21 cellular contexts compared by ENCODE assay signal in genomic region chr16:20241321-20241720, GRCh38.
"Had no signal": no experiment of that assay in that cellular context is flagged by ENCODE, and none has a peak within 500 bp of the region (broad histone marks: within the 10 kb centered on the region; RNA-seq: fewer than 3 reads in every experiment).

No MANE protein-coding gene starts in this region.

- H3K4me3 ChIP-seq: K562, MG63, SJCRH30 had no signal

- FAIRE-seq: HepG2, K562 had no signal

- DNase-seq: IMR-90, MG63, NCI-H1092 treated with DMSO at 0.1 percent for 48 hours, NCI-H1436, NCI-H187 treated with DMSO at 0.1 percent for 48 hours, NCI-H2029 treated with DMSO at 0.1 percent for 48 hours, NCI-H2171 treated with DMSO at 0.1 percent for 48 hours, NCI-H345, NCI-H446 treated with DMSO at 0.1 percent for 48 hours, NCI-H510A treated with DMSO at 0.1 percent for 48 hours, NCI-H526, PC-3, SHP77 treated with DMSO at 0.1 percent for 48 hours, SJCRH30, T-helper 1 cell, T-helper 17 cell had no signal

- H3K27me3 ChIP-seq: MG63, SJCRH30 had no signal

- H3K4me1 ChIP-seq: SJCRH30 had no signal

- ATAC-seq: HepG2, K562, Panc1, PC-3, Right ventricle myocardium inferior, SK-N-SH treated with all-trans-retinoic acid at 6 μM for 48 hours, T-helper 17 cell had no signal

- H3K27ac ChIP-seq: SJCRH30 had no signal

- H3K9me3 ChIP-seq: MG63, SJCRH30 had no signal

- H3K36me3 ChIP-seq: MG63, SJCRH30 had no signal
